In genomic region chr3:137763594-137763938, GRCh38 we compare ENCODE assay signal across 19 cellular contexts. TPM values are rescaled to one million over a fixed set of nuclear protein-coding genes. Genes with fewer than 3 reads are reported as not detected.
DNase-seq lines count a peak whose midpoint lies in the region; ATAC-seq, FAIRE-seq and TF ChIP-seq lines count a peak whose summit lies in the region.
"Had no signal": no experiment of that assay in that cellular context is flagged by ENCODE, and none has a peak within 500 bp of the region (broad histone marks: within the 10 kb centered on the region; RNA-seq: fewer than 3 reads in every experiment).

No MANE protein-coding gene starts in this region.

- dilution Hi-C loops in keratinocyte (cut with MboI; ENCODE audit: extremely low pct_ligation_motif_present, low sequenced_read_pairs), result no loop called here

- H3K9me1 ChIP-seq in keratinocyte (ENCODE audit: control insufficient read depth, extremely low read depth, insufficient read depth, low read length), result no peaks in the 10 kb centered on the region

- in situ Hi-C loops in Panc1 (cut with HindIII; ENCODE audit: low pct_unique_long_range_greater_than_20kb, low sequenced_read_pairs), result no loop called here

- peaks cover 0 to 2% of the 10 kb centered on the region in 2 donors for H3K36me3 Mint-ChIP-seq in activated T-cell treated with anti-CD3 and anti-CD28 coated beads, Interleukin-2, amount 50 U/mL, for 72 hours (ENCODE audit: insufficient read depth in 2 of 2)
- H3K36me3 Mint-ChIP-seq in activated T-cell treated with anti-CD3 and anti-CD28 coated beads, Interleukin-2, amount 50 U/mL, for 24 hours (ENCODE audit: low read depth), result no peaks in the 10 kb centered on the region

- H3K4me1 ChIP-seq in Panc1 (ENCODE audit: control insufficient read depth, insufficient read depth, low read length), result peaks cover 21% of the 10 kb centered on the region
- peaks cover 8% of the 10 kb centered on the region for H3K4me1 ChIP-seq in keratinocyte (ENCODE audit: control insufficient read depth, extremely low read depth, insufficient read depth, low read length)
- peaks cover 0 to 50% (median 28%) of the 10 kb centered on the region in 5 donors for H3K4me1 ChIP-seq in subcutaneous abdominal adipose tissue (ENCODE audit: control insufficient read depth in 5 of 5, insufficient read depth in 5 of 5, low read length in 5 of 5)

- H3K27ac Mint-ChIP-seq in activated T-cell treated with anti-CD3 and anti-CD28 coated beads, Interleukin-2, amount 50 U/mL, for 72 hours, result no peak overlapping the region
- H3K27ac Mint-ChIP-seq in activated T-cell treated with anti-CD3 and anti-CD28 coated beads, Interleukin-2, amount 50 U/mL, for 24 hours, result no peak overlapping the region
- H3K27ac Mint-ChIP-seq: activated CD4-positive, alpha-beta memory T cell treated with anti-CD3 and anti-CD28 coated beads, Interleukin-2, amount 10 ng/mL, durations not matched to agents 7 days and 5 days; activated naive CD4-positive, alpha-beta T cell treated with anti-CD3 and anti-CD28 coated beads for 36 hours had no signal

- no peak for TF ChIP-seq CTCF in Panc1 (IDR thresholded peaks at IDR 0.05)
- no peak for TF ChIP-seq CTCF in keratinocyte (optimal IDR thresholded peaks at IDR 0.05 in 1 of 3, IDR thresholded peaks at IDR 0.05 in 1 of 3, conservative IDR thresholded peaks at IDR 0.05 in 1 of 3; ENCODE audit: extremely low read depth in 1 of 3, insufficient read depth in 2 of 3, low read length in 3 of 3)

- no peaks in the 10 kb centered on the region for H3K79me2 ChIP-seq in keratinocyte (ENCODE audit: control insufficient read depth, insufficient read depth, low read length)

- DNase-seq in activated T-cell treated with anti-CD3 and anti-CD28 coated beads, Interleukin-2, amount 50 U/mL, for 72 hours, result no peak
- DNase-seq in activated T-cell treated with anti-CD3 and anti-CD28 coated beads, Interleukin-2, amount 50 U/mL, for 24 hours, result no peak
- DNase-seq in Panc1 (ENCODE audit: low read depth, low spot score) (no peak), keratinocyte (ENCODE audit: low read depth, low spot score) (no peak), RPMI8226 (no peak), NAMALWA (ENCODE audit: low spot score) (no peak)
- DNase-seq: activated CD4-positive, alpha-beta memory T cell treated with anti-CD3 and anti-CD28 coated beads, Interleukin-2, amount 10 ng/mL, durations not matched to agents 7 days and 5 days; cerebellar nuclear complex; Kasumi-1; OCI-M1 had no signal

- H3K9me3 ChIP-seq in Panc1 (ENCODE audit: control insufficient read depth, insufficient read depth, low read depth, low read length) (no peaks in the 10 kb centered on the region), keratinocyte (ENCODE audit: control insufficient read depth, low read depth, low read length) (no peaks in the 10 kb centered on the region), subcutaneous abdominal adipose tissue (ENCODE audit: control insufficient read depth in 5 of 5, low read length in 5 of 5) (no peaks in the 10 kb centered on the region)

- no peaks in the 10 kb centered on the region for H3K9me3 Mint-ChIP-seq in activated T-cell treated with anti-CD3 and anti-CD28 coated beads, Interleukin-2, amount 50 U/mL, for 72 hours
- no peaks in the 10 kb centered on the region for H3K9me3 Mint-ChIP-seq in activated T-cell treated with anti-CD3 and anti-CD28 coated beads, Interleukin-2, amount 50 U/mL, for 24 hours
- H3K9me3 Mint-ChIP-seq: activated CD4-positive, alpha-beta memory T cell treated with anti-CD3 and anti-CD28 coated beads, Interleukin-2, amount 10 ng/mL, durations not matched to agents 7 days and 5 days; activated naive CD4-positive, alpha-beta T cell treated with anti-CD3 and anti-CD28 coated beads for 36 hours had no signal

- no peak overlapping the region for H2AFZ ChIP-seq in keratinocyte (ENCODE audit: control insufficient read depth, low read length)

- H4K20me1 ChIP-seq in keratinocyte (ENCODE audit: control insufficient read depth, extremely low read depth, insufficient read depth, low read length), result peaks cover 3% of the 10 kb centered on the region

- peaks cover 13% of the 10 kb centered on the region for H3K4me1 Mint-ChIP-seq in activated T-cell treated with anti-CD3 and anti-CD28 coated beads, Interleukin-2, amount 50 U/mL, for 72 hours (ENCODE audit: low read depth)
- H3K4me1 Mint-ChIP-seq in activated T-cell treated with anti-CD3 and anti-CD28 coated beads, Interleukin-2, amount 50 U/mL, for 24 hours (ENCODE audit: low read depth), result peaks cover 7% of the 10 kb centered on the region
- H3K4me1 Mint-ChIP-seq: activated CD4-positive, alpha-beta memory T cell treated with anti-CD3 and anti-CD28 coated beads, Interleukin-2, amount 10 ng/mL, durations not matched to agents 7 days and 5 days had no signal

- H3K4me2 ChIP-seq in keratinocyte (ENCODE audit: control insufficient read depth, extremely low read depth, insufficient read depth, low read depth, low read length), result peak overlapping the region; percentile 67

- H3K27me3 ChIP-seq in Panc1 (ENCODE audit: control insufficient read depth, insufficient read depth, low read length) (peaks cover 77% of the 10 kb centered on the region), keratinocyte (ENCODE audit: control insufficient read depth, extremely low read depth, insufficient read depth, low read length) (peaks cover 94% of the 10 kb centered on the region), subcutaneous abdominal adipose tissue (ENCODE audit: control insufficient read depth in 5 of 5, insufficient read depth in 4 of 5, low read length in 5 of 5) (peaks cover 81 to 87% (median 82%) of the 10 kb centered on the region in 5 donors)

- BruUV-seq in Panc1 (replicated peaks; lab: Mats Ljungman, UMichigan), result no TSS peak

- H3K27ac ChIP-seq in Panc1 (ENCODE audit: low read length) (no peak overlapping the region), keratinocyte (ENCODE audit: control insufficient read depth, insufficient read depth, low read length) (no peak overlapping the region), subcutaneous abdominal adipose tissue (ENCODE audit: low read depth, low read length) (no peak overlapping the region)
- H3K27ac ChIP-seq: skin epidermis had no signal

- CTCF ChIA-PET in Panc1 (lab: Charles Lee), result no interaction called here

- peak in 1 of 2 donors; percentile 15 for ATAC-seq in activated T-cell treated with anti-CD3 and anti-CD28 coated beads, Interleukin-2, amount 50 U/mL, for 72 hours (replicated peaks in 1 of 2)
- no peak for ATAC-seq in Panc1
- no peak for ATAC-seq in GM21528 (IDR thresholded peaks at IDR 0.05; ENCODE audit: low FRiP score, unreplicated experiment)

- peaks cover 80% of the 10 kb centered on the region for H3K27me3 Mint-ChIP-seq in activated T-cell treated with anti-CD3 and anti-CD28 coated beads, Interleukin-2, amount 50 U/mL, for 72 hours (ENCODE audit: low read depth)
- H3K27me3 Mint-ChIP-seq in activated T-cell treated with anti-CD3 and anti-CD28 coated beads, Interleukin-2, amount 50 U/mL, for 24 hours, result peaks cover 94% of the 10 kb centered on the region

- H3K9ac ChIP-seq in keratinocyte (ENCODE audit: control insufficient read depth, extremely low read depth, insufficient read depth, low read length) (no peak overlapping the region), subcutaneous abdominal adipose tissue (ENCODE audit: low read length in 5 of 5) (no peak overlapping the region)

- intact Hi-C loops in Panc1 (cut with micrococcal nuclease; ENCODE audit: unreplicated experiment), result no loop called here

- no peaks in the 10 kb centered on the region for H3K36me3 ChIP-seq in Panc1 (ENCODE audit: control insufficient read depth, insufficient read depth, low read length)
- H3K36me3 ChIP-seq in keratinocyte (ENCODE audit: control insufficient read depth in 2 of 2, extremely low read depth in 1 of 2, insufficient read depth in 2 of 2, low read length in 2 of 2), result no peaks in the 10 kb centered on the region
- no peaks in the 10 kb centered on the region for H3K36me3 ChIP-seq in subcutaneous abdominal adipose tissue (ENCODE audit: control insufficient read depth in 5 of 5, insufficient read depth in 5 of 5, low read length in 5 of 5)

- POLR2A ChIA-PET in Panc1 (lab: Charles Lee), result no interaction called here

- peak overlapping the region; percentile 36 to 64 for H3K4me3 Mint-ChIP-seq in activated T-cell treated with anti-CD3 and anti-CD28 coated beads, Interleukin-2, amount 50 U/mL, for 72 hours
- H3K4me3 Mint-ChIP-seq in activated T-cell treated with anti-CD3 and anti-CD28 coated beads, Interleukin-2, amount 50 U/mL, for 24 hours, result no peak overlapping the region
- H3K4me3 Mint-ChIP-seq: activated CD4-positive, alpha-beta memory T cell treated with anti-CD3 and anti-CD28 coated beads, Interleukin-2, amount 10 ng/mL, durations not matched to agents 7 days and 5 days; activated naive CD4-positive, alpha-beta T cell treated with anti-CD3 and anti-CD28 coated beads for 36 hours had no signal

- no peak for FAIRE-seq in keratinocyte (lab: Jason Lieb, UNC)
- FAIRE-seq: GM18507, islet of Langerhans had no signal

- H3K4me3 ChIP-seq in Panc1 (ENCODE audit: low read depth in 2 of 2, low read length in 2 of 2) (peak overlapping the region; percentile 9 to 36; a peak in 2 of 4 replicates), keratinocyte (ENCODE audit: control insufficient read depth in 2 of 3, extremely low read depth in 1 of 3, insufficient read depth in 2 of 3, low read depth in 1 of 3, low read length in 3 of 3) (peak overlapping the region in 1 of 3 experiments; percentile 1), subcutaneous abdominal adipose tissue (ENCODE audit: low read depth in 1 of 5, low read length in 5 of 5) (peak overlapping the region in 3 of 5 donors; percentile 26 to 38 (median 35))

RNA-seq across cellular contexts. Expression of gene SOX14, which starts 0.5 kb away (rescaled TPM):
- total RNA-seq in activated T-cell treated with anti-CD3 and anti-CD28 coated beads, Interleukin-2, amount 50 U/mL, for 72 hours, result not detected
- not detected for total RNA-seq in Panc1 (2021; ENCODE audit: unreplicated experiment)
- not detected for polyA plus RNA-seq in Panc1 (2012; ENCODE audit: insufficient read length)
- not detected in 3 replicates for polyA plus RNA-seq in keratinocyte
- polyA plus RNA-seq in keratinocyte (2011; ENCODE audit: low read depth), result not detected
- not detected in 2 replicates for polyA plus RNA-seq in keratinocyte (2011; cell fraction: cytosol; rRNA removed)
- polyA plus RNA-seq in keratinocyte (2011; cell fraction: nucleus; rRNA removed), result not detected in 2 replicates
- polyA plus RNA-seq in keratinocyte (2012; ENCODE audit: low replicate concordance), result not detected in 2 replicates
- not detected in 3 replicates for polyA minus RNA-seq in keratinocyte
- polyA minus RNA-seq in keratinocyte (2011; cell fraction: cytosol; rRNA and poly(A)+ RNA removed), result not detected
- polyA minus RNA-seq in keratinocyte (2011; cell fraction: nucleus; rRNA and poly(A)+ RNA removed), result not detected in 2 replicates
- total RNA-seq: activated CD4-positive, alpha-beta memory T cell treated with anti-CD3 and anti-CD28 coated beads, Interleukin-2, amount 10 ng/mL, durations not matched to agents 7 days and 5 days; activated naive CD4-positive, alpha-beta T cell treated with anti-CD3 and anti-CD28 coated beads for 36 hours; myocyte; T-helper 2 cell treated with Interferon-gamma antibody and Interleukin-4, amounts not matched to agents 100 ng/mL and 5 ng/mL, for 36 hours; urinary bladder had no signal
- polyA plus RNA-seq: urinary bladder had no signal
